Comparison of ENCODE assay signal across 22 cellular contexts in the genomic region with DNA sequence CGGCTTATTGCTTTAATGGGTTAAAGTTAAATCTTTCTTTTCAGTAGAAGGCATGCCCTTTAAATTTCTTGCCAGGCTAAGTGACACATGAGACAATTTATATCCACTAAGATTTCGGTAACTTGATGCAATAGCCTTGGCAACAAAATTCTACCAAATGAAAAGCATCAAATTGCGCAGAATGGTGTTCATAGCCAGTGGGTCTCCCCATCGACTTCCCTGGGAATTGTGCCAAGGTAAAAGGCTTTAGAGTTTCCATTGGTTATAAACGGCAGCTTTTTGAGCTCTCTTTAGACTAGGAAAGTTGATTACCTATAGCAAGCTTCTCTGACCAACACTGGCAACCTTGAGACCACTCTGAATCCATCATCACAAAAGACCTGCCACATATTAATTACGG.
DNase-seq lines count a peak whose midpoint lies in the region; ATAC-seq and TF ChIP-seq lines count a peak whose summit lies in the region.
"Had no signal": no experiment of that assay in that cellular context is flagged by ENCODE, and none has a peak within 500 bp of the region (broad histone marks: within the 10 kb centered on the region; RNA-seq: fewer than 3 reads in every experiment).

No MANE protein-coding gene starts in this region.

- peak overlapping the region in 1 of 4 donors; percentile 4 for H3K4me3 ChIP-seq in adrenal gland
- H3K4me3 ChIP-seq: body of pancreas, GM12878, tibial nerve had no signal

- no peaks in the 10 kb centered on the region for H3K36me3 ChIP-seq in adrenal gland (replicated peaks in 1 of 2)
- H3K36me3 ChIP-seq: neutrophil, tibial nerve had no signal

- DNase-seq in NCI-H1417 (lab: John Stamatoyannopoulos, UW) (peak in 2 of 3 experiments; percentile 9 to 60), NCI-H1417 treated with DMSO at 0.1 percent for 48 hours (lab: John Stamatoyannopoulos, UW) (no peak), NCI-H128 (lab: John Stamatoyannopoulos, UW; ENCODE audit: unreplicated experiment) (peak; percentile 54), adrenal gland (peak; percentile 33 to 73 (median 67)), sciatic nerve (ENCODE audit: low spot score) (no peak), GM19240 (ENCODE audit: insufficient read length, low spot score) (no peak)
- no peak for DNase-seq in activated CD4-positive, alpha-beta T cell treated with anti-CD3 and anti-CD28 coated beads for 1 hour
- DNase-seq: activated CD4-positive, alpha-beta T cell treated with anti-CD3 and anti-CD28 coated beads, Interleukin-2, amount 10 ng/mL, durations not matched to agents 24 days and 14 days; activated CD8-positive, alpha-beta memory T cell treated with anti-CD3 and anti-CD28 coated beads, Interleukin-2, amount 50 U/mL, for 48 hours; activated naive CD8-positive, alpha-beta T cell treated with anti-CD3 and anti-CD28 coated beads for 36 hours; body of pancreas; DND-41; effector memory CD4-positive, alpha-beta T cell; KBM-7; NK-92 treated with Interleukin-12 subunit alpha and Interleukin-12 subunit beta, amount 100 ng/mL, for 24 hours; stimulated activated CD4-positive, alpha-beta T cell treated with anti-CD3 and anti-CD28 coated beads, Interleukin-4, amount 100 ng/mL, for 1 hour; stimulated activated naive CD4-positive, alpha-beta T cell; T-helper 1 cell had no signal

- WGBS in adrenal gland, 4 donors, result 38 to 49% (median 44%) methylated on average over 6 of the region's 6 CpGs

- H3K9me3 ChIP-seq in adrenal gland (replicated peaks in 1 of 3), result peaks cover 0 to 2% (median 0%) of the 10 kb centered on the region in 3 donors
- H3K9me3 ChIP-seq: body of pancreas, neutrophil, tibial nerve had no signal

- no peak for TF ChIP-seq CTCF in adrenal gland (IDR thresholded peaks at IDR 0.05)

- peak; percentile 59 for ATAC-seq in sciatic nerve
- ATAC-seq in GM19455 (IDR thresholded peaks at IDR 0.05; ENCODE audit: unreplicated experiment), result no peak
- ATAC-seq: body of pancreas had no signal

- TF ChIP-seq POLR2A in adrenal gland (IDR thresholded peaks at IDR 0.05), result peak in 1 of 2 donors; percentile 30

- peaks cover 62 to 68% of the 10 kb centered on the region in 2 donors for H3K4me1 ChIP-seq in adrenal gland (replicated peaks in 1 of 2)
- H3K4me1 ChIP-seq: tibial nerve had no signal

- intact Hi-C loops in adrenal gland (cut with DNase I) (no loop called here), sciatic nerve (cut with DNase I) (no loop called here)

- H3K27me3 ChIP-seq in adrenal gland, result no peaks in the 10 kb centered on the region
- H3K27me3 ChIP-seq: body of pancreas, neutrophil, tibial nerve had no signal

- H3K27ac ChIP-seq in adrenal gland, result peak overlapping the region; percentile 50 to 91 (median 81)
- H3K27ac ChIP-seq: body of pancreas, neutrophil had no signal

Comparison
In these comparisons a context has a peak if more than half of its experiments do, and no peak if none do; other contexts are left out.
1. DNase-seq: peak in NCI-H1417 (2 of 3), NCI-H128 (single experiment) and adrenal gland (7 of 7); none in NCI-H1417 treated with DMSO at 0.1 percent for 48 hours (single experiment), sciatic nerve (single experiment), activated CD4-positive, alpha-beta T cell treated with anti-CD3 and anti-CD28 coated beads for 1 hour (single experiment) and GM19240 (single experiment).